ENCODE assay signal across 18 cellular contexts in genomic region chr10:130037169-130037661, GRCh38.
A peak's percentile ranks its signal among the peaks of the same experiment; 100 is the strongest.
DNase-seq lines count a peak whose midpoint lies in the region; ATAC-seq and TF ChIP-seq lines count a peak whose summit lies in the region.
"Had no signal": no experiment of that assay in that cellular context is flagged by ENCODE, and none has a peak within 500 bp of the region (broad histone marks: within the 10 kb centered on the region; RNA-seq: fewer than 3 reads in every experiment).

No MANE protein-coding gene starts in this region.

- no peak overlapping the region for H3K27ac Mint-ChIP-seq in endodermal cell
- no peak overlapping the region for H3K27ac Mint-ChIP-seq in natural killer cell
- H3K27ac Mint-ChIP-seq: CD14-positive monocyte; CD8-positive, alpha-beta T cell had no signal

- H3K36me3 Mint-ChIP-seq in endodermal cell (ENCODE audit: low read depth) (no peaks in the 10 kb centered on the region), natural killer cell (no peaks in the 10 kb centered on the region)
- H3K36me3 Mint-ChIP-seq: CD14-positive monocyte; CD8-positive, alpha-beta T cell had no signal

- no peak overlapping the region for H2BK15ac ChIP-seq in neuronal stem cell (ENCODE audit: low read length)

- no peak overlapping the region for H3K14ac ChIP-seq in neuronal stem cell (ENCODE audit: low read length)

- no peak overlapping the region for H3K27ac ChIP-seq in endodermal cell (ENCODE audit: low read depth, low read length)
- H3K27ac ChIP-seq in neuronal stem cell (replicated peaks; ENCODE audit: low read length) = no peak overlapping the region
- no peak overlapping the region for H3K27ac ChIP-seq in upper lobe of right lung
- H3K27ac ChIP-seq: 22Rv1, GM23248, HL-60 had no signal

- H3K23ac ChIP-seq in neuronal stem cell (ENCODE audit: low read depth, low read length, poor library complexity) = no peak overlapping the region

- H3K18ac ChIP-seq in neuronal stem cell (ENCODE audit: low read length) = peak overlapping the region; percentile 19

- no peaks in the 10 kb centered on the region for H3K9me3 ChIP-seq in endodermal cell (ENCODE audit: control insufficient read depth, low read length)
- peaks cover 0 to 3% of the 10 kb centered on the region in 2 donors for H3K9me3 ChIP-seq in neuronal stem cell (replicated peaks in 1 of 2; ENCODE audit: control insufficient read depth in 2 of 2, insufficient read depth in 1 of 2, low read depth in 1 of 2, low read length in 2 of 2)
- H3K9me3 ChIP-seq in upper lobe of right lung = no peaks in the 10 kb centered on the region

- no peak overlapping the region for H4K8ac ChIP-seq in neuronal stem cell (ENCODE audit: low read depth, low read length)

- H3K27me3 Mint-ChIP-seq in endodermal cell (ENCODE audit: insufficient read depth) (peaks cover 11% of the 10 kb centered on the region), natural killer cell (ENCODE audit: low read depth in 2 of 2) (peaks cover 6 to 13% of the 10 kb centered on the region in 2 donors)

- intact Hi-C loops in upper lobe of right lung (cut with DNase I) (no loop called here), natural killer cell (cut with micrococcal nuclease) (no loop called here)

- no peak overlapping the region for H3K4me3 Mint-ChIP-seq in endodermal cell
- H3K4me3 Mint-ChIP-seq in natural killer cell = no peak overlapping the region
- H3K4me3 Mint-ChIP-seq: CD14-positive monocyte; CD8-positive, alpha-beta T cell had no signal

- peak; percentile 53 for DNase-seq in activated effector memory CD4-positive, alpha-beta T cell treated with anti-CD3 and anti-CD28 coated beads, Interleukin-2, amount 50 U/mL, for 16 hours
- no peak for DNase-seq in activated effector memory CD4-positive, alpha-beta T cell treated with Interleukin-2 at 50 U/mL for 16 hours
- DNase-seq in endodermal cell = peak; percentile 42
- no peak for DNase-seq in neuronal stem cell (ENCODE audit: low spot score)
- DNase-seq in upper lobe of right lung = peak; percentile 63
- DNase-seq in natural killer cell = no peak
- DNase-seq in HUDEP-2 (lab: John Stamatoyannopoulos, UW; ENCODE audit: unreplicated experiment in 76 of 76) = no peak
- DNase-seq: CD8-positive, alpha-beta T cell; COR-L47; DMS153; DMS79 treated with DMSO at 0.1 percent for 48 hours; EL; GM23248 had no signal

- H3K9ac ChIP-seq in endodermal cell (ENCODE audit: extremely low read depth, low read length, poor library complexity, severe bottlenecking) = no peak overlapping the region
- peak overlapping the region; percentile 46 for H3K9ac ChIP-seq in neuronal stem cell (ENCODE audit: low read depth, low read length, poor library complexity)
- H3K9ac ChIP-seq: GM23248 had no signal

- no peak overlapping the region for H2BK120ac ChIP-seq in neuronal stem cell (ENCODE audit: low read depth, low read length)

- H2BK12ac ChIP-seq in neuronal stem cell (ENCODE audit: low read length) = no peak overlapping the region

- H3K4me2 ChIP-seq in neuronal stem cell (ENCODE audit: insufficient read depth, low read length, poor library complexity, severe bottlenecking) = no peak overlapping the region

- H3K4me1 Mint-ChIP-seq in endodermal cell (no peaks in the 10 kb centered on the region), natural killer cell (no peaks in the 10 kb centered on the region)
- H3K4me1 Mint-ChIP-seq: CD14-positive monocyte had no signal

- H3K27me3 ChIP-seq in endodermal cell (ENCODE audit: control insufficient read depth, insufficient read depth, low read length, poor library complexity, severe bottlenecking) = no peaks in the 10 kb centered on the region
- peaks cover 0 to 5% (median 2%) of the 10 kb centered on the region in 3 experiments for H3K27me3 ChIP-seq in neuronal stem cell (ENCODE audit: control insufficient read depth in 3 of 3, insufficient read depth in 3 of 3, low read depth in 1 of 3, low read length in 3 of 3)
- H3K27me3 ChIP-seq in upper lobe of right lung = no peaks in the 10 kb centered on the region

- no peak overlapping the region for H3K4ac ChIP-seq in neuronal stem cell (ENCODE audit: low read length)

- H3K4me1 ChIP-seq in endodermal cell (ENCODE audit: control insufficient read depth, insufficient read depth, low read length) = no peaks in the 10 kb centered on the region
- peaks cover 0 to 1% of the 10 kb centered on the region in 2 donors for H3K4me1 ChIP-seq in neuronal stem cell (ENCODE audit: control insufficient read depth in 2 of 2, insufficient read depth in 1 of 2, low read depth in 1 of 2, low read length in 2 of 2)
- no peaks in the 10 kb centered on the region for H3K4me1 ChIP-seq in upper lobe of right lung

- H3K4me3 ChIP-seq in endodermal cell (ENCODE audit: low read length) = no peak overlapping the region
- H3K4me3 ChIP-seq in neuronal stem cell (ENCODE audit: low read length in 2 of 2) = no peak overlapping the region
- H3K4me3 ChIP-seq in upper lobe of right lung = no peak overlapping the region
- H3K4me3 ChIP-seq: GM23248 had no signal

- H3K9me3 Mint-ChIP-seq in endodermal cell (no peaks in the 10 kb centered on the region), natural killer cell (no peaks in the 10 kb centered on the region)
- H3K9me3 Mint-ChIP-seq: CD8-positive, alpha-beta T cell had no signal

- ATAC-seq in upper lobe of right lung (no peak), natural killer cell (no peak), GM21576 (IDR thresholded peaks at IDR 0.05; ENCODE audit: unreplicated experiment) (no peak)
- ATAC-seq: CD8-positive, alpha-beta T cell; HCT116 had no signal

- 88 to 100% methylated on average over 2 to 14 of the region's 14 CpGs for WGBS in endodermal cell (ENCODE audit: insufficient coverage in 1 of 2, insufficient read length in 1 of 2), 2 experiments
- WGBS in neuronal stem cell (ENCODE audit: extremely low coverage in 2 of 2, insufficient read length in 2 of 2, insufficient replicate concordance in 1 of 2), 2 donors = no CpG with 5 or more reads among the region's 14 CpGs

- H2BK5ac ChIP-seq in neuronal stem cell (ENCODE audit: low read length) = no peak overlapping the region

- TF ChIP-seq CTCF in endodermal cell (conservative IDR thresholded peaks at IDR 0.05) = no peak
- no peak for TF ChIP-seq CTCF in upper lobe of right lung (IDR thresholded peaks at IDR 0.05)
- no peak for TF ChIP-seq CTCF in natural killer cell (IDR thresholded peaks at IDR 0.05)

- H3K36me3 ChIP-seq in endodermal cell (ENCODE audit: control insufficient read depth, insufficient read depth, low read length) = no peaks in the 10 kb centered on the region
- no peaks in the 10 kb centered on the region for H3K36me3 ChIP-seq in neuronal stem cell (replicated peaks in 1 of 2; ENCODE audit: control insufficient read depth in 2 of 2, insufficient read depth in 2 of 2, low read length in 2 of 2)
- no peaks in the 10 kb centered on the region for H3K36me3 ChIP-seq in upper lobe of right lung

- H2AFZ ChIP-seq in neuronal stem cell (ENCODE audit: low read length) = no peak overlapping the region
- H2AFZ ChIP-seq: GM23248 had no signal

- peaks cover 2% of the 10 kb centered on the region for H3K79me1 ChIP-seq in neuronal stem cell (ENCODE audit: low read depth, low read length)

- H2AK5ac ChIP-seq in neuronal stem cell (ENCODE audit: low read depth, low read length) = no peak overlapping the region

- H4K91ac ChIP-seq in neuronal stem cell (ENCODE audit: low read depth, low read length, poor library complexity) = no peak overlapping the region

Comparison
In these comparisons a context has a peak if more than half of its experiments do, and no peak if none do; other contexts are left out.
1. DNase-seq: peak in activated effector memory CD4-positive, alpha-beta T cell treated with anti-CD3 and anti-CD28 coated beads, Interleukin-2, amount 50 U/mL, for 16 hours (single experiment), endodermal cell (single experiment) and upper lobe of right lung (single experiment); none in activated effector memory CD4-positive, alpha-beta T cell treated with Interleukin-2 at 50 U/mL for 16 hours (single experiment), neuronal stem cell (single experiment), natural killer cell (single experiment) and HUDEP-2 (0 of 76).